ENCODE assay signal across 15 cellular contexts in genomic region chr15:80489030-80489594, GRCh38.
A peak's percentile ranks its signal among the peaks of the same experiment; 100 is the strongest.
DNase-seq lines count a peak whose midpoint lies in the region; ATAC-seq, FAIRE-seq and TF ChIP-seq lines count a peak whose summit lies in the region.
"Had no signal": no experiment of that assay in that cellular context is flagged by ENCODE, and none has a peak within 500 bp of the region (broad histone marks: within the 10 kb centered on the region; RNA-seq: fewer than 3 reads in every experiment).

No MANE protein-coding gene starts in this region.

- no peaks in the 10 kb centered on the region for H3K36me3 ChIP-seq in bronchial epithelial cell (ENCODE audit: control insufficient read depth, insufficient read depth, low read length)
- H3K36me3 ChIP-seq in upper lobe of left lung, result no peaks in the 10 kb centered on the region

- no peak overlapping the region for H3K4me3 Mint-ChIP-seq in activated naive CD4-positive, alpha-beta T cell treated with anti-CD3 and anti-CD28 coated beads, Interleukin-2, amount 10 ng/mL, durations not matched to agents 7 days and 5 days
- H3K4me3 Mint-ChIP-seq: activated CD4-positive, alpha-beta memory T cell treated with anti-CD3 and anti-CD28 coated beads, Interleukin-2, amount 10 ng/mL, durations not matched to agents 7 days and 5 days; central memory CD8-positive, alpha-beta T cell had no signal

- no peaks in the 10 kb centered on the region for H3K9me3 Mint-ChIP-seq in activated naive CD4-positive, alpha-beta T cell treated with anti-CD3 and anti-CD28 coated beads, Interleukin-2, amount 10 ng/mL, durations not matched to agents 7 days and 5 days
- H3K9me3 Mint-ChIP-seq: activated CD4-positive, alpha-beta memory T cell treated with anti-CD3 and anti-CD28 coated beads, Interleukin-2, amount 10 ng/mL, durations not matched to agents 7 days and 5 days; central memory CD8-positive, alpha-beta T cell had no signal

- no peak for TF ChIP-seq CTCF in bronchial epithelial cell (IDR thresholded peaks at IDR 0.05; ENCODE audit: insufficient read depth, low read length, severe bottlenecking)
- TF ChIP-seq CTCF in upper lobe of left lung (IDR thresholded peaks at IDR 0.05), result no peak

- H3K27ac Mint-ChIP-seq in activated naive CD4-positive, alpha-beta T cell treated with anti-CD3 and anti-CD28 coated beads, Interleukin-2, amount 10 ng/mL, durations not matched to agents 7 days and 5 days, result no peak overlapping the region
- H3K27ac Mint-ChIP-seq: activated CD4-positive, alpha-beta memory T cell treated with anti-CD3 and anti-CD28 coated beads, Interleukin-2, amount 10 ng/mL, durations not matched to agents 7 days and 5 days had no signal

- H3K27ac ChIP-seq in upper lobe of left lung, result peak overlapping the region; percentile 27 to 68 (median 49)
- H3K27ac ChIP-seq: 22Rv1 had no signal

- H3K4me1 ChIP-seq in upper lobe of left lung, result peaks cover 0 to 17% (median 9%) of the 10 kb centered on the region in 4 donors

- H3K4me1 Mint-ChIP-seq in activated naive CD4-positive, alpha-beta T cell treated with anti-CD3 and anti-CD28 coated beads, Interleukin-2, amount 10 ng/mL, durations not matched to agents 7 days and 5 days, result no peaks in the 10 kb centered on the region
- H3K4me1 Mint-ChIP-seq: activated CD4-positive, alpha-beta memory T cell treated with anti-CD3 and anti-CD28 coated beads, Interleukin-2, amount 10 ng/mL, durations not matched to agents 7 days and 5 days; central memory CD8-positive, alpha-beta T cell had no signal

- no peak for TF ChIP-seq POLR2A in upper lobe of left lung (IDR thresholded peaks at IDR 0.05)

- CTCF ChIA-PET in activated naive CD4-positive, alpha-beta T cell treated with anti-CD3 and anti-CD28 coated beads, Interleukin-2, amount 10 ng/mL, durations not matched to agents 7 days and 5 days (lab: Charles Lee), result no interaction called here

- no peaks in the 10 kb centered on the region for H3K9me3 ChIP-seq in upper lobe of left lung

- no peaks in the 10 kb centered on the region for H3K36me3 Mint-ChIP-seq in activated naive CD4-positive, alpha-beta T cell treated with anti-CD3 and anti-CD28 coated beads, Interleukin-2, amount 10 ng/mL, durations not matched to agents 7 days and 5 days

- ATAC-seq in upper lobe of left lung (ENCODE audit: low FRiP score in 2 of 2), result peak in 1 of 2 donors; percentile 52
- ATAC-seq in HG03439 (IDR thresholded peaks at IDR 0.05; ENCODE audit: unreplicated experiment), result no peak

- no peak for FAIRE-seq in bronchial epithelial cell (lab: Jason Lieb, UNC)
- FAIRE-seq: keratinocyte had no signal

- TF ChIP-seq EP300 in upper lobe of left lung (IDR thresholded peaks at IDR 0.05), result no peak

- 52 to 54% methylated on average over 7 of the region's 7 CpGs for WGBS in upper lobe of left lung, 2 donors

- peaks cover 4% of the 10 kb centered on the region for H3K27me3 Mint-ChIP-seq in activated naive CD4-positive, alpha-beta T cell treated with anti-CD3 and anti-CD28 coated beads, Interleukin-2, amount 10 ng/mL, durations not matched to agents 7 days and 5 days

- no peaks in the 10 kb centered on the region for H3K27me3 ChIP-seq in bronchial epithelial cell (ENCODE audit: control insufficient read depth, insufficient read depth, low read length)
- H3K27me3 ChIP-seq in upper lobe of left lung, result no peaks in the 10 kb centered on the region

- DNase-seq in NOMO-1 (lab: John Stamatoyannopoulos, UW; ENCODE audit: unreplicated experiment in 2 of 2) (peak; percentile 18 to 57), NOMO-1 treated with dmso at 0.1 percent for 144 hours (lab: John Stamatoyannopoulos, UW; ENCODE audit: unreplicated experiment) (no peak), bronchial epithelial cell (ENCODE audit: low read depth) (peak; percentile 37), kidney tubule cell (ENCODE audit: low spot score) (peak; percentile 15), upper lobe of left lung (no peak), D341Med (ENCODE audit: low spot score) (no peak)
- no peak for DNase-seq in activated naive CD4-positive, alpha-beta T cell treated with anti-CD3 and anti-CD28 coated beads, Interleukin-2, amount 10 ng/mL, durations not matched to agents 7 days and 5 days
- DNase-seq: activated CD4-positive, alpha-beta memory T cell treated with anti-CD3 and anti-CD28 coated beads, Interleukin-2, amount 10 ng/mL, durations not matched to agents 7 days and 5 days; NCI-H1417 treated with DMSO at 0.1 percent for 48 hours; RPMI8226 had no signal

- H3K4me3 ChIP-seq in bronchial epithelial cell (ENCODE audit: low read depth, low read length) (no peak overlapping the region), upper lobe of left lung (no peak overlapping the region)
- H3K4me3 ChIP-seq: skin epidermis had no signal

Comparison
In these comparisons a context has a peak if more than half of its experiments do, and no peak if none do; other contexts are left out.
1. DNase-seq: peak in NOMO-1 (2 of 2), bronchial epithelial cell (single experiment) and kidney tubule cell (single experiment); none in NOMO-1 treated with dmso at 0.1 percent for 144 hours (single experiment), upper lobe of left lung (0 of 2), activated naive CD4-positive, alpha-beta T cell treated with anti-CD3 and anti-CD28 coated beads, Interleukin-2, amount 10 ng/mL, durations not matched to agents 7 days and 5 days (single experiment) and D341Med (single experiment).